In the genomic region with DNA sequence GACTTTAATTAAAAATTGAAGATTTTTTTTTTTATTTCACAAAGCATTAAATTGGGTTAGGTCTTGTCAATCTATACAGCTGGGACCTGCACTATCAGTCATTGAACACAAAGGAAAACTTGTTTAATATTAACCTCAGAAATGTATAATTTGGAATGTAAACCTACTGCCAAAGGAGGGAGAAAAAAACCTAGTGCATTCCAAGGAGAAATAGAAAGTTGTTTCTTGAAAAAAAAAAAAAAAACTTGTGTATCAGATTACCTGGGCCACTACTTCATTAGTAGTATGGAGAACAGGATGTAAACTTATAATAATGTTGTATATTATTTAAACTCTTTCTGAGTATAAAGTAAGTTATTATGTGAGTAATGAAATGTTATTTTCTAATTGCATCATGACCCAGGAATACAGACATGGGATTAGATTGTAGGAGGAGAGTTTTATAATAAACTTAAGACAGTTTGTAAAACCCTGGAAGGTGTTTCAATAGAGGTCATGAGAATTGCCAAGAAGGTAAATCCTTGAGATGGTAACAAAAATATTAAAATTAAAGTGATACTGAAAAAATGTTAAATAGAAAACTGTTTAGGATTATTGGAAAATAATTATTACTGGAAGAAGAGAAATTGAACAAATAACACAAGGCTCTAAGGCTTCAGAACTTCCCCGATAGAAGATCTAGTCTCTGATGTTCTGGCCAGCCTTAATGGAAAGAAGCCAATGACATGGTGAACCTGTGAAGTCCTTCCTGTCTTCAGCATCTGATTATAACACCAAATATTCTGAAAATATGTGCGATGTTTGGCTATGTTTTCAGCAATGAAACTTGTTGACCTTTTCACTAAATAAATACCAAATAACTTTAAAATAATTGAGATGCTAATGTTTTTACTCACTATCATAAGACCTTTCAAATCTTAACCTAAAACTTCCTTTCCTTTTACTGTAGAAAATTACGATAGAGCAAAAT, we compare ENCODE assay signal across 21 cellular contexts.
"Had no signal": no experiment of that assay in that cellular context is flagged by ENCODE, and none has a peak within 500 bp of the region (broad histone marks: within the 10 kb centered on the region; RNA-seq: fewer than 3 reads in every experiment).

No MANE protein-coding gene starts in this region.

- ATAC-seq: activated naive CD8-positive, alpha-beta T cell treated with anti-CD3 and anti-CD28 coated beads, Interleukin-2, amount 50 U/mL, for 24 hours; gastrocnemius medialis; left lobe of liver; natural killer cell treated with Interleukin-12 subunit alpha and Interleukin-12 subunit beta and Interleukin-15 and Interleukin-18, amount 100 ng/mL, for 72 hours had no signal

- FAIRE-seq: bronchial epithelial cell, kidney, urothelium cell line had no signal

- DNase-seq: activated CD4-positive, alpha-beta T cell treated with anti-CD3 and anti-CD28 coated beads, Interleukin-2, amount 50 U/mL, for 1 hour; activated CD4-positive, CD25-positive, alpha-beta regulatory T cell treated with anti-CD3 and anti-CD28 coated beads, Interleukin-2, amount 50 U/mL, for 72 hours; activated CD8-positive, alpha-beta memory T cell treated with anti-CD3 and anti-CD28 coated beads, Interleukin-2, amount 50 U/mL, for 4 hours; activated effector memory CD4-positive, alpha-beta T cell treated with Interleukin-2 at 50 U/mL for 16 hours; activated naive CD4-positive, alpha-beta T cell treated with anti-CD3 and anti-CD28 coated beads, Interleukin-2, amount 10 ng/mL, durations not matched to agents 7 days and 5 days; activated naive CD8-positive, alpha-beta T cell treated with anti-CD3 and anti-CD28 coated beads, Interleukin-2, amount 50 U/mL, for 24 hours; activated T-cell treated with anti-CD3 and anti-CD28 coated beads, Interleukin-2, amount 50 U/mL, for 48 hours; aorta; dermis blood vessel endothelial cell; effector memory CD4-positive, alpha-beta T cell; gastrocnemius medialis; head of caudate nucleus; kidney; sigmoid colon; stimulated activated CD8-positive, alpha-beta memory T cell treated with anti-CD3 and anti-CD28 coated beads, Interleukin-4, amount 100 ng/mL, for 48 hours; stimulated activated naive CD4-positive, alpha-beta T cell treated with Interleukin-2 at 50 U/mL for 16 hours; thyroid gland had no signal
